ENCODE assay signal across 8 cellular contexts in genomic region chr18:23231340-23232021, GRCh38.
DNase-seq lines count a peak whose midpoint lies in the region; ATAC-seq and TF ChIP-seq lines count a peak whose summit lies in the region.

No MANE protein-coding gene starts in this region.

- intact Hi-C loops in body of pancreas (cut with DNase I): no loop called here
- intact Hi-C loops in lower lobe of right lung (cut with DNase I): no loop called here

- H3K4me2 ChIP-seq in SK-N-SH: no peak overlapping the region

- peak in 1 of 2 experiments; percentile 68; a peak in 1 of 4 replicates for TF ChIP-seq EP300 in SK-N-SH (IDR thresholded peaks at IDR 0.05; ENCODE audit: borderline replicate concordance in 1 of 2, low read depth in 1 of 2, low read length in 1 of 2)

- TF ChIP-seq POLR2A in body of pancreas (IDR thresholded peaks at IDR 0.05): no peak

- peak; percentile 13; the same call in 1 of the 2 replicates for TF ChIP-seq RAD21 in SK-N-SH (IDR thresholded peaks at IDR 0.05; ENCODE audit: low read length)

- H3K9me3 ChIP-seq in SK-N-SH: no peaks in the 10 kb centered on the region
- no peaks in the 10 kb centered on the region for H3K9me3 ChIP-seq in body of pancreas
- no peaks in the 10 kb centered on the region for H3K9me3 ChIP-seq in lower lobe of right lung

- TF ChIP-seq CTCF in SK-N-SH (IDR thresholded peaks at IDR 0.05): no peak
- TF ChIP-seq CTCF in body of pancreas (IDR thresholded peaks at IDR 0.05): no peak
- no peak for TF ChIP-seq CTCF in lower lobe of right lung (IDR thresholded peaks at IDR 0.05)

- H3K9me2 ChIP-seq in SK-N-SH: no peaks in the 10 kb centered on the region

- H4K20me1 ChIP-seq in SK-N-SH (ENCODE audit: insufficient read depth): no peaks in the 10 kb centered on the region

- H3K4me3 ChIP-seq in SK-N-SH (ENCODE audit: low read depth in 2 of 2, low read length in 1 of 2) (no peak overlapping the region), body of pancreas (no peak overlapping the region), lower lobe of right lung (no peak overlapping the region)

- H3K9ac ChIP-seq in SK-N-SH: no peak overlapping the region

- CTCF ChIA-PET in SK-N-SH (lab: Yijun Ruan, JAX): no interaction called here

- peaks cover 11% of the 10 kb centered on the region for H3F3A ChIP-seq in SK-N-SH (replicated peaks; ENCODE audit: insufficient read depth)

- DNase-seq in SK-N-SH: peak; percentile 61
- DNase-seq in UCSD-AML1 (lab: John Stamatoyannopoulos, UW; ENCODE audit: unreplicated experiment): peak; percentile 56
- peak; percentile 21 to 74 (median 32) for DNase-seq in body of pancreas
- peak; percentile 51 for DNase-seq in lower lobe of right lung
- peak; percentile 74 for DNase-seq in stimulated activated CD8-positive, alpha-beta memory T cell treated with anti-CD3 and anti-CD28 coated beads, Interleukin-4, amount 100 ng/mL, for 48 hours
- DNase-seq in NCI-H2107 treated with DMSO at 0.1 percent for 48 hours (lab: John Stamatoyannopoulos, UW; ENCODE audit: unreplicated experiment): no peak

- no peaks in the 10 kb centered on the region for H3K79me2 ChIP-seq in SK-N-SH (ENCODE audit: insufficient read depth)

- no peak overlapping the region; a peak in 1 of 4 replicates for H3K27ac ChIP-seq in SK-N-SH (ENCODE audit: low read depth in 2 of 2, low read length in 1 of 2)
- H3K27ac ChIP-seq in body of pancreas: peak overlapping the region in 1 of 4 donors; percentile 49
- peak overlapping the region; percentile 63 for H3K27ac ChIP-seq in lower lobe of right lung

- H2AFZ ChIP-seq in SK-N-SH (ENCODE audit: low read depth): no peak overlapping the region

- ATAC-seq in SK-N-SH treated with all-trans-retinoic acid at 6 μM for 48 hours (no peak), HG03439 (IDR thresholded peaks at IDR 0.05; ENCODE audit: unreplicated experiment) (peak; percentile 85), body of pancreas (peak; percentile 66), lower lobe of right lung (peak; percentile 64 to 82)

- H3K36me3 ChIP-seq in SK-N-SH (replicated peaks in 1 of 2; ENCODE audit: control insufficient read depth in 1 of 2, insufficient read depth in 2 of 2, low read length in 1 of 2) (peaks cover 0 to 8% of the 10 kb centered on the region in 2 experiments), body of pancreas (replicated peaks in 1 of 2; ENCODE audit: insufficient read depth in 1 of 2, low read depth in 2 of 2) (no peaks in the 10 kb centered on the region), lower lobe of right lung (peaks cover 3% of the 10 kb centered on the region)

- H3K4me1 ChIP-seq in SK-N-SH (ENCODE audit: control insufficient read depth in 1 of 2, insufficient read depth in 2 of 2, low read depth in 1 of 2, low read length in 1 of 2) (peaks cover 32 to 35% of the 10 kb centered on the region in 2 experiments), body of pancreas (peaks cover 13% of the 10 kb centered on the region), lower lobe of right lung (peaks cover 61% of the 10 kb centered on the region)

- POLR2A ChIA-PET in SK-N-SH (lab: Yijun Ruan, JAX): no interaction called here

- WGBS in SK-N-SH (ENCODE audit: low lambda C conversion rate): 84% methylated on average over 20 of the region's 20 CpGs
- 69 to 78% methylated on average over 20 of the region's 20 CpGs for WGBS in body of pancreas, 2 donors

- H3K27me3 ChIP-seq in SK-N-SH (ENCODE audit: insufficient read depth) (no peaks in the 10 kb centered on the region), body of pancreas (no peaks in the 10 kb centered on the region), lower lobe of right lung (ENCODE audit: low read depth) (no peaks in the 10 kb centered on the region)

TF ChIP-seq in SK-N-SH, 30 proteins besides CTCF, POLR2A, EP300 and RAD21:
- TF ChIP-seq YY1 (IDR thresholded peaks at IDR 0.05; ENCODE audit: low read depth): no peak
- TF ChIP-seq NFIC (IDR thresholded peaks at IDR 0.05; ENCODE audit: borderline replicate concordance): no peak
- TF ChIP-seq, protein P1, sequence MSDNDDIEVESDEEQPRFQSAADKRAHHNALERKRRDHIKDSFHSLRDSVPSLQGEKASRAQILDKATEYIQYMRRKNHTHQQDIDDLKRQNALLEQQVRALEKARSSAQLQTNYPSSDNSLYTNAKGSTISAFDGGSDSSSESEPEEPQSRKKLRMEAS (IDR thresholded peaks at IDR 0.05; ENCODE audit: low read depth): no peak
- no peak for TF ChIP-seq FOXM1 (IDR thresholded peaks at IDR 0.05; ENCODE audit: low read depth)
TF ChIP-seq in SK-N-SH: peak in this region for 0.

TF ChIP-seq in SK-N-SH treated with all-trans-retinoic acid at 6 μM for 48 hours, 23 proteins besides CTCF, POLR2A, EP300 and RAD21:
- TF ChIP-seq BACH2 (CRISPR knock-in tag; IDR thresholded peaks at IDR 0.05; ENCODE audit: borderline replicate concordance) (no peak), PATZ1 (CRISPR knock-in tag; IDR thresholded peaks at IDR 0.05; ENCODE audit: borderline replicate concordance) (no peak), ZNF70 (CRISPR knock-in tag; IDR thresholded peaks at IDR 0.05) (no peak), SNAI2 (CRISPR knock-in tag; IDR thresholded peaks at IDR 0.05) (no peak), ZNF565 (CRISPR knock-in tag; conservative IDR thresholded peaks at IDR 0.05; ENCODE audit: low read depth) (no peak), ESRRG (CRISPR knock-in tag; IDR thresholded peaks at IDR 0.05) (no peak), TCF4 (CRISPR knock-in tag; IDR thresholded peaks at IDR 0.05; ENCODE audit: borderline replicate concordance) (no peak), GLIS3 (CRISPR knock-in tag; IDR thresholded peaks at IDR 0.05) (no peak), ZNF8 (CRISPR knock-in tag; IDR thresholded peaks at IDR 0.05) (no peak), CSDC2 (CRISPR knock-in tag; IDR thresholded peaks at IDR 0.05) (no peak), ZFP30 (CRISPR knock-in tag; IDR thresholded peaks at IDR 0.05) (no peak), OSR1 (CRISPR knock-in tag; IDR thresholded peaks at IDR 0.05) (no peak)
TF ChIP-seq in SK-N-SH treated with all-trans-retinoic acid at 6 μM for 48 hours: peak in this region for 0.
